ENCODE assay signal across 14 cellular contexts in the genomic region with DNA sequence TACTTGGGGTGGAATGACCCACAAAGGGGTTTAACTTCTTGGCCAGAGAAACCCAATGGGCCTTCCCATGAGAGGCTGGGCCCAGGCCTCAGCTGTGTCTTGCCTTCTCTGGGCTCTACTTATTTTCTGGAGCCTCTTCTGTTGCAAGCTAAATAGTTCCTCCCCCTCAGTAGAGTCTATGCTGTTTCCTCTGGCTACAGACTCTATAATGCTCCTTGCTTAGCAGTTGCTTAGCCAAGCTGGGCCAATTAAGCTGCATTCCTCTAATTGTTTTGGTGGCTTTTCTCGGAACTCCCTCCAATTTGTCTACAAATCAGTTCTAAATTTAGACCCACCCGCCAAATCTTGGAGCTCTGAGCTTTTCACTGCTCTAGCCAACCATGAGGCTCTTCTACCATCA.
A peak's percentile ranks its signal among the peaks of the same experiment; 100 is the strongest.
DNase-seq lines count a peak whose midpoint lies in the region; ATAC-seq and TF ChIP-seq lines count a peak whose summit lies in the region.
"Had no signal": no experiment of that assay in that cellular context is flagged by ENCODE, and none has a peak within 500 bp of the region (broad histone marks: within the 10 kb centered on the region; RNA-seq: fewer than 3 reads in every experiment).

No MANE protein-coding gene starts in this region.

- no peak overlapping the region for H3K4me3 Mint-ChIP-seq in neural progenitor cell
- H3K4me3 Mint-ChIP-seq: IgD-negative memory B cell had no signal

- peak; percentile 46 for DNase-seq in KBM-7
- DNase-seq in neural progenitor cell (ENCODE audit: low spot score): peak; percentile 35
- peak; percentile 21 for DNase-seq in superior temporal gyrus (ENCODE audit: extremely low spot score)
- DNase-seq in glomerular visceral epithelial cell (ENCODE audit: extremely low spot score): no peak
- DNase-seq in HPDE6-E6E7 (ENCODE audit: extremely low spot score): no peak
- no peak for DNase-seq in MM.1S
- DNase-seq: AML-193; CD4-positive, CD25-positive, alpha-beta regulatory T cell; DMS53 had no signal

- TF ChIP-seq CTCF in neural progenitor cell (IDR thresholded peaks at IDR 0.05) (no peak), MM.1S (IDR thresholded peaks at IDR 0.05; ENCODE audit: low read length) (no peak)

- H3K27ac Mint-ChIP-seq in neural progenitor cell: no peak overlapping the region
- H3K27ac Mint-ChIP-seq: IgD-negative memory B cell had no signal

- H3K4me2 ChIP-seq in neural progenitor cell: peak overlapping the region; percentile 33
- no peak overlapping the region for H3K4me2 ChIP-seq in MM.1S (ENCODE audit: low read depth, low read length)
- H3K4me2 ChIP-seq: A549; BLaER1 treated with 17β-estradiol and CSF1 and Interleukin-3, amounts not matched to agents 10 nM and 100 nM had no signal

- ATAC-seq in HG02642 (IDR thresholded peaks at IDR 0.05; ENCODE audit: poor library complexity, unreplicated experiment): no peak
- ATAC-seq: A549, HCT116 had no signal

- H3K4me1 ChIP-seq in neural progenitor cell (peaks cover 17% of the 10 kb centered on the region), MM.1S (ENCODE audit: low read length) (no peaks in the 10 kb centered on the region)
- H3K4me1 ChIP-seq: A549; BLaER1 treated with 17β-estradiol and CSF1 and Interleukin-3, amounts not matched to agents 10 nM and 100 nM had no signal

- H3K27me3 ChIP-seq in neural progenitor cell: no peaks in the 10 kb centered on the region
- no peaks in the 10 kb centered on the region for H3K27me3 ChIP-seq in MM.1S (replicated peaks; ENCODE audit: insufficient read depth, low read length)
- H3K27me3 ChIP-seq: BLaER1 treated with 17β-estradiol and CSF1 and Interleukin-3, amounts not matched to agents 10 nM and 100 nM had no signal

- H3F3A ChIP-seq in neural progenitor cell (ENCODE audit: low read depth): peaks cover 6% of the 10 kb centered on the region
- H3F3A ChIP-seq in MM.1S (ENCODE audit: insufficient read depth, low read length): no peaks in the 10 kb centered on the region

- H4K20me1 ChIP-seq in neural progenitor cell (ENCODE audit: low read depth) (no peaks in the 10 kb centered on the region), MM.1S (ENCODE audit: insufficient read depth, low read length) (no peaks in the 10 kb centered on the region)
- H4K20me1 ChIP-seq: BLaER1 treated with 17β-estradiol and CSF1 and Interleukin-3, amounts not matched to agents 10 nM and 100 nM had no signal

- peak overlapping the region; percentile 1 for H3K4me3 ChIP-seq in neural progenitor cell
- H3K4me3 ChIP-seq in MM.1S (ENCODE audit: low read length): no peak overlapping the region
- H3K4me3 ChIP-seq: A549; BLaER1 treated with 17β-estradiol and CSF1 and Interleukin-3, amounts not matched to agents 10 nM and 100 nM had no signal

- no peaks in the 10 kb centered on the region for H3K36me3 ChIP-seq in neural progenitor cell
- no peaks in the 10 kb centered on the region for H3K36me3 ChIP-seq in MM.1S (replicated peaks; ENCODE audit: insufficient read depth, low read length)
- H3K36me3 ChIP-seq: BLaER1 treated with 17β-estradiol and CSF1 and Interleukin-3, amounts not matched to agents 10 nM and 100 nM had no signal

- H3K36me3 Mint-ChIP-seq in neural progenitor cell: no peaks in the 10 kb centered on the region
- H3K36me3 Mint-ChIP-seq: CD4-positive, CD25-positive, alpha-beta regulatory T cell had no signal

- H3K27ac ChIP-seq in neural progenitor cell (no peak overlapping the region), MM.1S (ENCODE audit: low read length) (no peak overlapping the region)
- H3K27ac ChIP-seq: A549; BLaER1 treated with 17β-estradiol and CSF1 and Interleukin-3, amounts not matched to agents 10 nM and 100 nM had no signal

- no peaks in the 10 kb centered on the region for H3K9me2 ChIP-seq in MM.1S (replicated peaks; ENCODE audit: insufficient read depth, low read length)

- H2AFZ ChIP-seq in neural progenitor cell (replicated peaks): no peak overlapping the region
- H2AFZ ChIP-seq in MM.1S (ENCODE audit: low read length): no peak overlapping the region

- no peaks in the 10 kb centered on the region for H3K9me3 Mint-ChIP-seq in neural progenitor cell
- H3K9me3 Mint-ChIP-seq: CD4-positive, CD25-positive, alpha-beta regulatory T cell had no signal

- H3K79me2 ChIP-seq in neural progenitor cell (ENCODE audit: low read depth): no peaks in the 10 kb centered on the region
- H3K79me2 ChIP-seq in MM.1S (ENCODE audit: low read length): no peaks in the 10 kb centered on the region

- in situ Hi-C loops in KBM-7 (cut with MboI; ENCODE audit: low pct_unique_long_range_greater_than_20kb, low sequenced_read_pairs): no loop called here

- H3K9me3 ChIP-seq in neural progenitor cell (ENCODE audit: low read depth) (no peaks in the 10 kb centered on the region), MM.1S (replicated peaks; ENCODE audit: insufficient read depth, low read length) (no peaks in the 10 kb centered on the region)
- H3K9me3 ChIP-seq: A549; BLaER1 treated with 17β-estradiol and CSF1 and Interleukin-3, amounts not matched to agents 10 nM and 100 nM had no signal

- peaks cover 6% of the 10 kb centered on the region for H3K27me3 Mint-ChIP-seq in neural progenitor cell (ENCODE audit: insufficient read depth, low read depth)

- no peaks in the 10 kb centered on the region for H3K4me1 Mint-ChIP-seq in neural progenitor cell
- H3K4me1 Mint-ChIP-seq: IgD-negative memory B cell had no signal

- H3K9ac ChIP-seq in neural progenitor cell (no peak overlapping the region), MM.1S (ENCODE audit: low read length) (no peak overlapping the region)
- H3K9ac ChIP-seq: BLaER1 treated with 17β-estradiol and CSF1 and Interleukin-3, amounts not matched to agents 10 nM and 100 nM had no signal

Comparison
In these comparisons a context has a peak if more than half of its experiments do, and no peak if none do; other contexts are left out.
1. DNase-seq: peak in KBM-7 (single experiment), neural progenitor cell (single experiment) and superior temporal gyrus (single experiment); none in glomerular visceral epithelial cell (single experiment), HPDE6-E6E7 (single experiment) and MM.1S (single experiment).